Comparison of ENCODE assay signal across 9 cellular contexts in genomic region chr20:35992713-35993335, GRCh38.
DNase-seq lines count a peak whose midpoint lies in the region; ATAC-seq and TF ChIP-seq lines count a peak whose summit lies in the region.
"Had no signal": no experiment of that assay in that cellular context is flagged by ENCODE, and none has a peak within 500 bp of the region (broad histone marks: within the 10 kb centered on the region; RNA-seq: fewer than 3 reads in every experiment).

No MANE protein-coding gene starts in this region.

- no peak overlapping the region for H3K9ac ChIP-seq in BLaER1

- no peaks in the 10 kb centered on the region for H3K27me3 ChIP-seq in BLaER1

- peak overlapping the region; percentile 39 for H3K4me2 ChIP-seq in BLaER1

- ATAC-seq in effector memory CD8-positive, alpha-beta T cell (replicated peaks): peak; percentile 85
- no peak for ATAC-seq in GM18868 (IDR thresholded peaks at IDR 0.05; ENCODE audit: unreplicated experiment)

- H3K4me1 ChIP-seq in BLaER1 (peaks cover 10% of the 10 kb centered on the region), HEK293 (ENCODE audit: control insufficient read depth, insufficient read depth, low read length) (no peaks in the 10 kb centered on the region)

- H3K27ac Mint-ChIP-seq in effector memory CD8-positive, alpha-beta T cell: no peak overlapping the region
- H3K27ac Mint-ChIP-seq: stimulated activated naive CD8-positive, alpha-beta T cell treated with anti-CD3 and anti-CD28 coated beads, Interleukin-15, Interleukin-2, amounts not matched to agents 100 ng/mL and 50 ng/mL, for 24 hours had no signal

- peaks cover 9 to 15% of the 10 kb centered on the region in 2 donors for H3K27me3 Mint-ChIP-seq in effector memory CD8-positive, alpha-beta T cell

- POLR2A ChIA-PET in HEK293 (lab: Yijun Ruan, JAX): interaction anchor here (0.6 to 1.9 kb wide), 6 partner anchors 16 to 251 kb away, joined by 3 to 8 read pairs (median 6); partner anchors contain the start of genes RBM39 and SCAND1

- H3K4me3 ChIP-seq in BLaER1 (no peak overlapping the region), HEK293 (ENCODE audit: low read depth, low read length) (no peak overlapping the region)

- no peaks in the 10 kb centered on the region for H4K20me1 ChIP-seq in BLaER1

- no peaks in the 10 kb centered on the region for H3K36me3 Mint-ChIP-seq in effector memory CD8-positive, alpha-beta T cell (ENCODE audit: insufficient read depth)

- no peak overlapping the region for H3K4me3 Mint-ChIP-seq in effector memory CD8-positive, alpha-beta T cell
- H3K4me3 Mint-ChIP-seq: stimulated activated naive CD8-positive, alpha-beta T cell treated with anti-CD3 and anti-CD28 coated beads, Interleukin-15, Interleukin-2, amounts not matched to agents 100 ng/mL and 50 ng/mL, for 24 hours had no signal

- TF ChIP-seq CTCF in HEK293 (tag by site-specific recombination; IDR thresholded peaks at IDR 0.05): peak; percentile 58

- H3K36me3 ChIP-seq in BLaER1 (no peaks in the 10 kb centered on the region), HEK293 (ENCODE audit: control insufficient read depth in 2 of 2, insufficient read depth in 1 of 2, low read length in 2 of 2) (no peaks in the 10 kb centered on the region)

- no peaks in the 10 kb centered on the region for H3K9me3 Mint-ChIP-seq in effector memory CD8-positive, alpha-beta T cell
- H3K9me3 Mint-ChIP-seq: stimulated activated naive CD8-positive, alpha-beta T cell treated with anti-CD3 and anti-CD28 coated beads, Interleukin-15, Interleukin-2, amounts not matched to agents 100 ng/mL and 50 ng/mL, for 24 hours had no signal

- DNase-seq in NCI-H526 (lab: John Stamatoyannopoulos, UW): peak; percentile 26 to 80
- peak; percentile 17 to 36 for DNase-seq in activated CD4-positive, alpha-beta T cell treated with anti-CD3 and anti-CD28 coated beads, Interleukin-2, amount 50 U/mL, for 48 hours
- DNase-seq in effector memory CD8-positive, alpha-beta T cell: peak; percentile 42 to 47 (median 45)
- peak; percentile 80 for DNase-seq in medulla oblongata (ENCODE audit: extremely low spot score)
- DNase-seq in stimulated activated naive CD4-positive, alpha-beta T cell (lab: John Stamatoyannopoulos, UW): peak in 5 of 6 experiments; percentile 17 to 67 (median 30)

- CTCF ChIA-PET in HEK293 (lab: Yijun Ruan, JAX): interaction anchor here (0.7 to 9.2 kb wide), 44 partner anchors 11 to 560 kb away, joined by 3 to 308 read pairs (median 5); partner anchors contain the start of genes CEP250, CNBD2 and SCAND1

- peaks cover 5 to 7% of the 10 kb centered on the region in 2 donors for H3K4me1 Mint-ChIP-seq in effector memory CD8-positive, alpha-beta T cell (ENCODE audit: low read depth in 2 of 2)

- no peaks in the 10 kb centered on the region for H3K9me3 ChIP-seq in BLaER1
- no peaks in the 10 kb centered on the region for H3K9me3 ChIP-seq in HEK293 (ENCODE audit: control insufficient read depth, insufficient read depth, low read depth, low read length)

- H3K27ac ChIP-seq in BLaER1 (no peak overlapping the region), HEK293 (ENCODE audit: extremely low read depth, low read depth, low read length) (no peak overlapping the region)

TF ChIP-seq in HEK293, 187 proteins besides CTCF, POLR2A, EP300 and RAD21:
- no peak for TF ChIP-seq ZBTB20 (tag by site-specific recombination; IDR thresholded peaks at IDR 0.05)
- TF ChIP-seq OVOL3 (tag by site-specific recombination; IDR thresholded peaks at IDR 0.05): no peak
- TF ChIP-seq ZNF132 (tag by site-specific recombination; IDR thresholded peaks at IDR 0.05; ENCODE audit: borderline replicate concordance): no peak
- TF ChIP-seq ZNF280D (tag by site-specific recombination; IDR thresholded peaks at IDR 0.05): no peak
- no peak for TF ChIP-seq KLF7 (tag by site-specific recombination; IDR thresholded peaks at IDR 0.05; ENCODE audit: borderline replicate concordance)
- TF ChIP-seq ZNF677 (tag by site-specific recombination; IDR thresholded peaks at IDR 0.05): no peak
- no peak for TF ChIP-seq MYNN (tag by site-specific recombination; IDR thresholded peaks at IDR 0.05; ENCODE audit: borderline replicate concordance)
- peak; percentile 75 for TF ChIP-seq PRDM1 (tag by site-specific recombination; IDR thresholded peaks at IDR 0.05)
- TF ChIP-seq FEZF1 (tag by site-specific recombination; IDR thresholded peaks at IDR 0.05): no peak
- TF ChIP-seq ZNF146 (tag by site-specific recombination; IDR thresholded peaks at IDR 0.05): no peak
- no peak for TF ChIP-seq SCRT1 (tag by site-specific recombination; IDR thresholded peaks at IDR 0.05; ENCODE audit: borderline replicate concordance)
- TF ChIP-seq ZNF654 (tag by site-specific recombination; IDR thresholded peaks at IDR 0.05; ENCODE audit: low read depth): peak; percentile 64
- peak; percentile 56; the same call in 1 of the 2 replicates for TF ChIP-seq ZNF362 (tag by site-specific recombination; IDR thresholded peaks at IDR 0.05)
- TF ChIP-seq SCRT2 (tag by site-specific recombination; IDR thresholded peaks at IDR 0.05): no peak
- peak; percentile 0 for TF ChIP-seq ZNF335 (tag by site-specific recombination; conservative IDR thresholded peaks at IDR 0.05)
- TF ChIP-seq TCF7L2 (IDR thresholded peaks at IDR 0.05; ENCODE audit: borderline replicate concordance, low read depth, low read length): no peak
- no peak for TF ChIP-seq MEIS1 (CRISPR knock-in tag; IDR thresholded peaks at IDR 0.05; ENCODE audit: borderline replicate concordance)
- no peak for TF ChIP-seq ZXDB (tag by site-specific recombination; IDR thresholded peaks at IDR 0.05)
- TF ChIP-seq ZNF837 (tag by site-specific recombination; IDR thresholded peaks at IDR 0.05): no peak
- no peak for TF ChIP-seq ELK4 (IDR thresholded peaks at IDR 0.05; ENCODE audit: borderline replicate concordance, low read depth, low read length)
- TF ChIP-seq ZBTB17 (tag by site-specific recombination; IDR thresholded peaks at IDR 0.05): peak; percentile 41; the same call in 1 of the 2 replicates

Comparison
In these comparisons a context has a peak if more than half of its experiments do, and no peak if none do; other contexts are left out.
1. DNase-seq: peak in every context shown above with its lines; median percentile 80 in medulla oblongata; 53 in NCI-H526; 45 in effector memory CD8-positive, alpha-beta T cell; 30 in stimulated activated naive CD4-positive, alpha-beta T cell; 26 in activated CD4-positive, alpha-beta T cell treated with anti-CD3 and anti-CD28 coated beads, Interleukin-2, amount 50 U/mL, for 48 hours.